21 cellular contexts compared by ENCODE assay signal in the genomic region with DNA sequence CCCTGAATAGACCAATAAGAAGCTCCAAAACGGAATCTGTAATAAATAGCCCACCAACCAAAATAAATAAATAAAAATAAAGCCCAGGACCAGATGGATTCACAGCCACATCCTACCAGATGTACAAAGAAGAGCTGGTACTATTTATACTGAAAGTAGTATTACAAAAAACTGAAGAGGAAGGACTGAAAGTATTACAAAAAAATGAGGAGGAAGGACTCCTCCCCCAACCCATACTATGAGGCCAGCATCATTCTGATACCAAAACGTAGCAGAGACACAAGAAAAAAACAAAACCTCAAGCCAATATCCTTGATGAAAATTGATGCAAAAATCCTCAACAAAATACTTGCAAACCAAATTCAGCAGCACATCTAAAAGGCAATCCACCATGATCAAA.
"Had no signal": no experiment of that assay in that cellular context is flagged by ENCODE, and none has a peak within 500 bp of the region (broad histone marks: within the 10 kb centered on the region; RNA-seq: fewer than 3 reads in every experiment).

No MANE protein-coding gene starts in this region.

- H3K27ac Mint-ChIP-seq: endodermal cell; naive B cell; neural progenitor cell; stimulated activated memory B cell treated with anti-CD40 and anti-IgM and Interleukin-4, amounts not matched to agents 10 μg/mL and 1 μg/mL and 100 μg/mL, for 72 hours; stimulated activated naive CD8-positive, alpha-beta T cell treated with anti-CD3 and anti-CD28 coated beads, Interleukin-15, Interleukin-2, amounts not matched to agents 100 ng/mL and 50 ng/mL, for 24 hours had no signal

- H3K4me3 Mint-ChIP-seq: endodermal cell; naive B cell; neural progenitor cell; stimulated activated memory B cell treated with anti-CD40 and anti-IgM and Interleukin-4, amounts not matched to agents 10 μg/mL and 1 μg/mL and 100 μg/mL, for 72 hours; stimulated activated naive CD8-positive, alpha-beta T cell treated with anti-CD3 and anti-CD28 coated beads, Interleukin-15, Interleukin-2, amounts not matched to agents 100 ng/mL and 50 ng/mL, for 24 hours had no signal

- H3K27me3 Mint-ChIP-seq: progenitor cell of endocrine pancreas; stimulated activated naive CD8-positive, alpha-beta T cell treated with anti-CD3 and anti-CD28 coated beads, Interleukin-15, Interleukin-2, amounts not matched to agents 100 ng/mL and 50 ng/mL, for 24 hours had no signal

- DNase-seq: effector CD4-positive, alpha-beta T cell; endodermal cell; erythroblast; foreskin melanocyte; head of caudate nucleus; hippocampal formation; kidney glomerular epithelial cell; mesendoderm; naive B cell; nucleus accumbens; pancreas; right cardiac atrium; stimulated activated CD4-positive, alpha-beta T cell treated with anti-CD3 and anti-CD28 coated beads, Interleukin-4, amount 100 ng/mL, for 1 hour; stimulated activated CD8-positive, alpha-beta memory T cell treated with anti-CD3 and anti-CD28 coated beads, Interleukin-4, amount 100 ng/mL, for 48 hours; tibial artery; upper lobe of left lung; uterus had no signal

- ATAC-seq: pancreas; right cardiac atrium; stimulated activated memory B cell treated with anti-CD40 and anti-IgM and Interleukin-4, amounts not matched to agents 10 μg/mL and 1 μg/mL and 100 μg/mL, for 72 hours had no signal

- H3K4me1 Mint-ChIP-seq: endodermal cell; naive B cell; neural progenitor cell; stimulated activated memory B cell treated with anti-CD40 and anti-IgM and Interleukin-4, amounts not matched to agents 10 μg/mL and 1 μg/mL and 100 μg/mL, for 72 hours had no signal
